ENCODE assay signal across 1 cellular context in the genomic region with DNA sequence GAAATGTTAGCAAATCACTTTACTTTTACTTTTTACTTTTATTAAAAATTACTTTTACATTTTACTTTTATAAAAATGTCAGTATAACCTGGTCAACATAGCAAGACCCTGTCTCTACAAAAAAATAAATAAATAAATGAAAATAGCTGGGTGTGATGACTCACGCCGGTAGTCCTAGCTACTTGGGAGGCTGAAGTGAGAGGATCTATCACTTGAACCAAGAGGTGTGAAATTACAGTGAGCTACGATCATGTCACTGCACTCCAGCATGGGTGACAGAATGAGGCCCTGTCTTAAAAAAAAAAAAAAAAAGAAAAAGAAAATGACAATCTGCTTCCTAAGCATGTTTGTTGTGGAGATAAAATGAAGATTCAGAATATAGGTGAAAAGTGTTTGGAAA.
TF ChIP-seq lines count a peak whose summit lies in the region.

No MANE protein-coding gene starts in this region.

TF ChIP-seq in HepG2, 621 proteins besides CTCF, POLR2A, EP300 and RAD21:
- TF ChIP-seq ZNF329 (CRISPR knock-in tag; IDR thresholded peaks at IDR 0.05; ENCODE audit: low read depth) (no peak), HNRNPK (IDR thresholded peaks at IDR 0.05; ENCODE audit: low read depth, low read length, poor library complexity, severe bottlenecking) (peak; percentile 14), PHF21A (CRISPR knock-in tag; IDR thresholded peaks at IDR 0.05) (no peak), CHD4 (IDR thresholded peaks at IDR 0.05; ENCODE audit: borderline replicate concordance, low read length) (no peak), HOXD1 (CRISPR knock-in tag; IDR thresholded peaks at IDR 0.05) (no peak), TP53 (CRISPR knock-in tag; conservative IDR thresholded peaks at IDR 0.05) (no peak), RAD51 (IDR thresholded peaks at IDR 0.05; ENCODE audit: borderline replicate concordance) (no peak)
- TF ChIP-seq, protein P1, sequence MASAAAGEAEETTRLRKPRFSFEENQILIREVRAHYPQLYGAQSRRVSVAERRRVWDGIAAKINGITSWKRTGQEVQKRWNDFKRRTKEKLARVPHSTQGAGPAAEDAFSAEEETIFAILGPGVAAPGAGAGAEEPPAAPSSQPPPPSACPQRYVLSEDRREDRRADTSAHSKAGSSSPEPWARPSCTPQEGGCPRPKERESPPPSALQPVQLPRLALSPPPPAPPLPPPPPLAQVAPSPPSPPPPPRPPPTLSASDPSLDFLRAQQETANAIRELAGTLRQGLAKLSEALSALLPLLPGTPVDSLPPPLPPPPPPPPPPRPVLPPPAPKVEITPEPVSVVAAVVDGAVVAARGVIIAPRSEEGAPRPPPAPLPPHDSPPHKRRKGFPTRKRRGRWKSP (CRISPR knock-in tag; IDR thresholded peaks at IDR 0.05) = no peak
